ENCODE assay signal across 19 cellular contexts in the genomic region with DNA sequence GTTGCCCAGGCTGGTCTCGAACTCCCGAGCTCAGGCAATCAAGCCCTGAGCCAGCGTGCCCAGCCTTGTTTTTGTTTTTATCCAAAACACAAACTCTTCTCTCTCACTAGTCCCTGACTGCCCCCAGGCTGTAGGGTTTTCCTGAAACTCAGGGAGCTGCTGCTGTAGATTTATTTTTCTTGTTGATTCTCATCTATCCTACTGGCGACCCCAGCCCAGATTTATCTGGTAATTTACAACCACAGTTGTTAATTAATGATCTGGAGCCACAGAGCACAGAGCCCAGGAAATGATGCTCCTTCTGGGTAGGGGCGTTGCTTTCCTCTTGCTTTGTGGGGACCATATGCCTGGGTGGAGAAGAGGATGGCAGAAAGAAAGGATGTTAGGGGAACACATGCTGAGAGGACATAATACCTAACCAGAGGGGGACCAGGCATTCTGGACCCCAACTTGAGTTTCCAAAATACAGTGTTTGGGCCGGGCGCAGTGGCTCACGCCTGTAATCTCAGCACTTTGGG. TPM values are rescaled to one million over a fixed set of nuclear protein-coding genes. Genes with fewer than 3 reads are reported as not detected.
"Had no signal": no experiment of that assay in that cellular context is flagged by ENCODE, and none has a peak within 500 bp of the region (broad histone marks: within the 10 kb centered on the region; RNA-seq: fewer than 3 reads in every experiment).

No MANE protein-coding gene starts in this region.

- DNase-seq: activated B cell treated with CpG ODN at 0.5 μM for 24 hours; activated CD4-positive, alpha-beta T cell treated with anti-CD3 and anti-CD28 coated beads for 36 hours; activated CD4-positive, alpha-beta T cell treated with anti-CD3 and anti-CD28 coated beads, Interleukin-2, amount 50 U/mL, for 48 hours; activated naive CD4-positive, alpha-beta T cell treated with Interleukin-2 at 50 U/mL for 16 hours; activated naive CD8-positive, alpha-beta T cell treated with anti-CD3 and anti-CD28 coated beads, Interleukin-2, amount 10 ng/mL, durations not matched to agents 7 days and 5 days; activated T-cell treated with anti-CD3 and anti-CD28 coated beads, Interleukin-2, amount 50 U/mL, for 48 hours; amygdala; esophagus squamous epithelium; gastrocnemius medialis; hypothalamus; stimulated activated CD4-positive, alpha-beta T cell treated with anti-CD3 and anti-CD28 coated beads, Interleukin-4, amount 100 ng/mL, for 24 hours; stimulated activated naive CD4-positive, alpha-beta T cell treated with Interleukin-2 at 50 U/mL for 16 hours; T-helper 9 cell; upper lobe of left lung had no signal

- H3K4me1 Mint-ChIP-seq: activated B cell treated with CpG ODN at 0.5 μM for 24 hours had no signal

- H3K27ac ChIP-seq: esophagus squamous epithelium, gastrocnemius medialis, prostate gland, thoracic aorta, upper lobe of left lung had no signal

- H3K4me3 Mint-ChIP-seq: activated B cell treated with CpG ODN at 0.5 μM for 24 hours; activated CD4-positive, alpha-beta T cell treated with anti-CD3 and anti-CD28 coated beads for 36 hours; activated naive CD8-positive, alpha-beta T cell treated with anti-CD3 and anti-CD28 coated beads, Interleukin-2, amount 10 ng/mL, durations not matched to agents 7 days and 5 days; memory B cell had no signal

- H3K27ac Mint-ChIP-seq: activated B cell treated with CpG ODN at 0.5 μM for 24 hours; activated CD4-positive, alpha-beta T cell treated with anti-CD3 and anti-CD28 coated beads for 36 hours; activated naive CD8-positive, alpha-beta T cell treated with anti-CD3 and anti-CD28 coated beads, Interleukin-2, amount 10 ng/mL, durations not matched to agents 7 days and 5 days; memory B cell had no signal

- H3K4me3 ChIP-seq: colonic mucosa, esophagus squamous epithelium, gastrocnemius medialis, prostate gland, thoracic aorta, upper lobe of left lung had no signal

- H3K27me3 ChIP-seq: colonic mucosa, gastrocnemius medialis, upper lobe of left lung had no signal

- H3K4me1 ChIP-seq: prostate gland had no signal

- H3K36me3 Mint-ChIP-seq: activated naive CD8-positive, alpha-beta T cell treated with anti-CD3 and anti-CD28 coated beads, Interleukin-2, amount 10 ng/mL, durations not matched to agents 7 days and 5 days had no signal

- ATAC-seq: activated CD4-positive, alpha-beta T cell treated with anti-CD3 and anti-CD28 coated beads for 36 hours; gastrocnemius medialis had no signal

- H3K9me3 Mint-ChIP-seq: activated B cell treated with CpG ODN at 0.5 μM for 24 hours; activated naive CD8-positive, alpha-beta T cell treated with anti-CD3 and anti-CD28 coated beads, Interleukin-2, amount 10 ng/mL, durations not matched to agents 7 days and 5 days; memory B cell had no signal

- H3K36me3 ChIP-seq: colonic mucosa, esophagus squamous epithelium, gastrocnemius medialis, prostate gland, thoracic aorta, upper lobe of left lung had no signal

- H3K9me3 ChIP-seq: colonic mucosa, esophagus squamous epithelium, gastrocnemius medialis, prostate gland, thoracic aorta, upper lobe of left lung had no signal

RNA-seq across cellular contexts. Expression of gene ETV4, which starts 7.4 kb away (rescaled TPM):
- total RNA-seq: activated B cell treated with CpG ODN at 0.5 μM for 24 hours, mononuclear cell had no signal
